ENCODE assay signal across 8 cellular contexts in the genomic region with DNA sequence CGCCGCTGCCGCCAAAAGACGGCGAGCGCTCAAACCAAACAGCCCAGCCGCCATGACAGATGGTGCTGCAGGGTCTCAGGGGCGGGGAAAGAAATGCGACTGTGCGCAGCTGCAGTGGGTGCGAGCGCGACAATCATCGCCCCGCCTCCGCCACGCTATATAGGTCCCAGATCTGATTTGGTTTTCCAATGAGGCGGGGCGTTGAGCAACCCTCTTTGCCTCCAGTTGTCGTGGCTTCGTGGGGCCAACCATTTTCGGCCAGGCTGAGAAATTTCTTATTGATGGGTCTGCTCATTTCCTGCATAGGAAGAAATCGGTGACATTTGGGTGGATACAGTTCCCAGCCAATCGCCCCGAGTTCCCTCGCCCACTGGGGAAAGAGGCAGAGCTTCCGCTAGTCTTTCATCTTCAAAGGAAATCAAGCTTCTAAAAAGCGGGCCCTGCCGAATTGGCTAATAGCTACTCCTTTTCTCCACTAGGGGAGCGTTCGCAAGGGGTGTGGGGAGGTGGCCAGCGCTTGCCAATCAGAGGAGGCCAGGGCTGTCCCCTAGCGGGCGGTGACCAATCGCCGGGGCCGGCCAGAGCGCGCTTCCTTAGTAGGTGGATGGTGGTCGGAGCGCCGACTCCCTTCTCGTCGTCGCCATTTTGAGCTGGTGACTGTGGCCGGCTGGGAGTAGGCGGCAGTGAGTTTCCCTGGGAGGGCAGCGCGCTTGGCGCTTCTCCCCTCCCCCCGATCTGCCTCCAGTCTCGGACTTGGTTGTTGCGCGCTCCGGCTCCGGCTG. TPM values are rescaled to one million over a fixed set of nuclear protein-coding genes. Genes with fewer than 3 reads are reported as not detected.
DNase-seq lines count a peak whose midpoint lies in the region; ATAC-seq, FAIRE-seq and TF ChIP-seq lines count a peak whose summit lies in the region.

TSS of gene NDUFB11 (minus strand) at position 77 of the 782 bp plus-strand sequence. CDS start at position 54, 23 bp downstream.
TSS of gene RBM10 (plus strand) at position 596 of the 782 bp plus-strand sequence. CDS start 2,261 bp downstream, outside the sequence.

- peaks cover 3 to 45% (median 16%) of the 10 kb centered on the region in 4 donors for H3K4me1 Mint-ChIP-seq in CD4-positive, CD25-positive, alpha-beta regulatory T cell

- CTCF ChIA-PET in HepG2 (lab: Yijun Ruan, JAX; ENCODE audit: low intra/inter-chr PET ratio, low total read pairs): no interaction called here

- POLR2A ChIA-PET in HepG2 (lab: Yijun Ruan, JAX): interaction anchor here (0.6 to 2.0 kb wide), 12 partner anchors 10 to 308 kb away, joined by 3 to 35 read pairs (median 4); partner anchors contain the start of genes RP2 and USP11

- H3K27me3 ChIP-seq in CD4-positive, CD25-positive, alpha-beta regulatory T cell (ENCODE audit: control insufficient read depth, insufficient read depth, low read length): no peaks in the 10 kb centered on the region
- H3K27me3 ChIP-seq in HepG2 (ENCODE audit: control insufficient read depth in 1 of 2, insufficient read depth in 2 of 2, low read length in 2 of 2): no peaks in the 10 kb centered on the region

- peaks cover 48% of the 10 kb centered on the region for H3K79me2 ChIP-seq in HepG2 (ENCODE audit: insufficient read depth, low read length)

- peak; percentile 63 to 88 for TF ChIP-seq POLR2A in HepG2 (IDR thresholded peaks at IDR 0.05; ENCODE audit: insufficient read depth in 1 of 2, low read depth in 2 of 2, low read length in 2 of 2)

- H3K4me3 Mint-ChIP-seq in CD4-positive, CD25-positive, alpha-beta regulatory T cell: peak within 1 kb of the TSS; percentile 95 to 99 (median 97)

- no peaks in the 10 kb centered on the region for H3K9me3 ChIP-seq in CD4-positive, CD25-positive, alpha-beta regulatory T cell (ENCODE audit: control insufficient read depth in 2 of 2, low read length in 2 of 2)
- H3K9me3 ChIP-seq in HepG2 (ENCODE audit: low read length): no peaks in the 10 kb centered on the region

- H3K4me2 ChIP-seq in HepG2 (ENCODE audit: low read depth, low read length): peak within 1 kb of the TSS; percentile 93

- peak; percentile 63 for TF ChIP-seq CTCF in HepG2 (CRISPR knock-in tag; IDR thresholded peaks at IDR 0.05)

- H3K4me1 ChIP-seq in CD4-positive, CD25-positive, alpha-beta regulatory T cell (ENCODE audit: control insufficient read depth, insufficient read depth, low read length, poor library complexity, severe bottlenecking): peaks cover 12% of the 10 kb centered on the region
- peaks cover 20% of the 10 kb centered on the region for H3K4me1 ChIP-seq in HepG2 (ENCODE audit: insufficient read depth, low read length)

- no peak within 1 kb of the TSS for H2AFZ ChIP-seq in HepG2 (ENCODE audit: low read length)

- peak; percentile 88 for FAIRE-seq in HepG2 (lab: Jason Lieb, UNC)

- peak within 1 kb of the TSS; percentile 87 for H3K4me3 ChIP-seq in CD4-positive, CD25-positive, alpha-beta regulatory T cell (ENCODE audit: low read depth, low read length)
- peak within 1 kb of the TSS; percentile 66 to 83 (median 76) for H3K4me3 ChIP-seq in HepG2 (replicated peaks in 1 of 3; ENCODE audit: insufficient read depth in 1 of 3, low read depth in 2 of 3, low read length in 3 of 3)

- BruUV-seq in HepG2 (replicated peaks; lab: Mats Ljungman, UMichigan): no TSS peak

- H3K36me3 ChIP-seq in CD4-positive, CD25-positive, alpha-beta regulatory T cell (ENCODE audit: control insufficient read depth, insufficient read depth, low read length): peaks cover 10% of the 10 kb centered on the region
- peaks cover 1 to 7% of the 10 kb centered on the region in 2 experiments; a peak in 3 of 5 replicates for H3K36me3 ChIP-seq in HepG2 (replicated peaks in 1 of 2; ENCODE audit: control insufficient read depth in 1 of 2, insufficient read depth in 2 of 2, low read length in 2 of 2)

- peak within 1 kb of the TSS; percentile 92 for H3K27ac ChIP-seq in CD4-positive, CD25-positive, alpha-beta regulatory T cell (ENCODE audit: insufficient read depth, low read length, poor library complexity, severe bottlenecking)
- H3K27ac ChIP-seq in HepG2 (ENCODE audit: extremely low read length, insufficient read depth, low read length): peak within 1 kb of the TSS; percentile 98

- TF ChIP-seq EP300 in HepG2 (IDR thresholded peaks at IDR 0.05; ENCODE audit: low read depth in 2 of 2, low read length in 2 of 2): no peak
- TF ChIP-seq EP300 in HepG2 (CRISPR knock-in tag; IDR thresholded peaks at IDR 0.05; ENCODE audit: borderline replicate concordance): no peak

- in situ Hi-C loops in HepG2 (cut with HindIII; ENCODE audit: extremely low pct_ligation_motif_present, low pct_unique_long_range_greater_than_20kb): no loop called here

- peaks cover 18% of the 10 kb centered on the region; the same call in 1 of the 2 replicates for H4K20me1 ChIP-seq in HepG2 (ENCODE audit: insufficient read depth, low read length)

- intact Hi-C loops in HepG2 (cut with micrococcal nuclease; ENCODE audit: unreplicated experiment): loop anchor here (2.0 kb wide), 1 partner anchor 16 kb away; no protein-coding TSS in a partner anchor

- peak; percentile 86 to 96 (median 89) for DNase-seq in CD4-positive, CD25-positive, alpha-beta regulatory T cell
- DNase-seq in NCI-H748 treated with DMSO at 0.1 percent for 48 hours (lab: John Stamatoyannopoulos, UW) (peak; percentile 85), dedifferentiated amniotic fluid mesenchymal stem cell (ENCODE audit: extremely low spot score) (peak; percentile 92), HepG2 (ENCODE audit: low spot score) (peak; percentile 89)
- peak; percentile 60 to 85 for DNase-seq in activated CD4-positive, alpha-beta T cell treated with anti-CD3 and anti-CD28 coated beads, Interleukin-2, amount 50 U/mL, for 24 hours (ENCODE audit: low read depth in 1 of 2, low spot score in 1 of 2)
- DNase-seq in stimulated activated CD4-positive, alpha-beta T cell treated with anti-CD3 and anti-CD28 coated beads, Interleukin-4, amount 100 ng/mL, for 1 hour: peak; percentile 84

- no peak for TF ChIP-seq RAD21 in HepG2 (CRISPR knock-in tag; IDR thresholded peaks at IDR 0.05)

- peak; percentile 91 to 94 for ATAC-seq in CD4-positive, CD25-positive, alpha-beta regulatory T cell (ENCODE audit: low read depth in 2 of 2)
- ATAC-seq in GM19395 (IDR thresholded peaks at IDR 0.05; ENCODE audit: unreplicated experiment): peak; percentile 88
- peak; percentile 84 for ATAC-seq in HG03565 (IDR thresholded peaks at IDR 0.05; ENCODE audit: unreplicated experiment)
- ATAC-seq in HepG2: peak; percentile 97

- H3K9ac ChIP-seq in HepG2 (ENCODE audit: insufficient read depth, low read depth, low read length): peak within 1 kb of the TSS; percentile 89

- no CpG with 5 or more reads among the region's 56 CpGs for WGBS in HepG2 (ENCODE audit: low lambda C conversion rate)

- peaks cover 0 to 3% (median 1%) of the 10 kb centered on the region in 7 donors for H3K9me3 Mint-ChIP-seq in CD4-positive, CD25-positive, alpha-beta regulatory T cell

- peaks cover 12% of the 10 kb centered on the region for H3K27me3 Mint-ChIP-seq in CD4-positive, CD25-positive, alpha-beta regulatory T cell

- peak within 1 kb of the TSS; percentile 94 to 99 (median 99) for H3K27ac Mint-ChIP-seq in CD4-positive, CD25-positive, alpha-beta regulatory T cell

- H3K36me3 Mint-ChIP-seq in CD4-positive, CD25-positive, alpha-beta regulatory T cell: peaks cover 16% of the 10 kb centered on the region

RNA-seq across cellular contexts. Expression of gene NDUFB11, which starts in this region (rescaled TPM):
- total RNA-seq in CD4-positive, CD25-positive, alpha-beta regulatory T cell: 50.3 TPM
- 100 to 1,000 TPM; 164 to 190 (median 179) TPM for polyA plus RNA-seq in CD4-positive, CD25-positive, alpha-beta regulatory T cell
- total RNA-seq in HepG2 (2016; rRNA removed; fragmentation: Illumina TruSeq; extraction: Trizol): 94.8 and 100 TPM in 2 replicates
- 63.5 and 69.5 TPM in 2 replicates for total RNA-seq in HepG2 (2016; cell fraction: cytosol; rRNA removed; fragmentation: Illumina TruSeq; extraction: Trizol; ENCODE audit: low read depth)
- total RNA-seq in HepG2 (2016; cell fraction: insoluble cytoplasmic fraction; rRNA removed; fragmentation: Illumina TruSeq; extraction: Trizol): 101 and 102 TPM in 2 replicates
- total RNA-seq in HepG2 (2016; cell fraction: membrane; rRNA removed; fragmentation: Illumina TruSeq; extraction: Trizol): 56.7 and 63.8 TPM in 2 replicates
- 50.3 and 51.3 TPM in 2 replicates for total RNA-seq in HepG2 (2016; cell fraction: nucleus; rRNA removed; fragmentation: Illumina TruSeq; extraction: Trizol)
- 46.6 and 53.9 TPM in 2 replicates for polyA plus RNA-seq in HepG2 (2011; rRNA removed)
- 62.7 and 82.8 TPM in 2 replicates for polyA plus RNA-seq in HepG2 (2011; cell fraction: cytosol; rRNA removed)
- 23.0 and 26.5 TPM in 2 replicates for polyA plus RNA-seq in HepG2 (2011; cell fraction: nucleus; rRNA removed)
- polyA plus RNA-seq in HepG2 (2012): 42.6 and 54.4 TPM in 2 replicates
- polyA plus RNA-seq in HepG2 (2016; cell fraction: cytosol; fragmentation: Illumina TruSeq; extraction: Trizol; ENCODE audit: low read depth): 79.8 and 82.5 TPM in 2 replicates
- polyA plus RNA-seq in HepG2 (2016; cell fraction: insoluble cytoplasmic fraction; fragmentation: Illumina TruSeq; extraction: Trizol; ENCODE audit: low read depth): 92.6 and 96.5 TPM in 2 replicates
- 57.9 and 58.0 TPM in 2 replicates for polyA plus RNA-seq in HepG2 (2016; cell fraction: membrane; fragmentation: Illumina TruSeq; extraction: Trizol; ENCODE audit: low read depth)
- 81.9 and 89.2 TPM in 2 replicates for polyA plus RNA-seq in HepG2 (2016; cell fraction: nucleus; fragmentation: Illumina TruSeq; extraction: Trizol; ENCODE audit: insufficient read depth, low read depth)
- polyA minus RNA-seq in HepG2 (2011; rRNA and poly(A)+ RNA removed; ENCODE audit: low replicate concordance): 77.2 and 279 TPM in 2 replicates
- polyA minus RNA-seq in HepG2 (2011; cell fraction: cytosol; rRNA and poly(A)+ RNA removed): 29.8 and 30.6 TPM in 2 replicates
- 7.1 and 9.5 TPM in 2 replicates for polyA minus RNA-seq in HepG2 (2011; cell fraction: nucleus; rRNA and poly(A)+ RNA removed)

RNA-seq across cellular contexts. Expression of gene RBM10, which starts in this region (rescaled TPM):
- 37.6 TPM for total RNA-seq in CD4-positive, CD25-positive, alpha-beta regulatory T cell
- 10 to 100 TPM; 17.9 to 22.6 (median 22.0) TPM for polyA plus RNA-seq in CD4-positive, CD25-positive, alpha-beta regulatory T cell
- total RNA-seq in HepG2 (2016; rRNA removed; fragmentation: Illumina TruSeq; extraction: Trizol): 41.6 and 43.1 TPM in 2 replicates
- total RNA-seq in HepG2 (2016; cell fraction: cytosol; rRNA removed; fragmentation: Illumina TruSeq; extraction: Trizol; ENCODE audit: low read depth): 3.1 and 4.0 TPM in 2 replicates
- total RNA-seq in HepG2 (2016; cell fraction: insoluble cytoplasmic fraction; rRNA removed; fragmentation: Illumina TruSeq; extraction: Trizol): 35.5 and 44.5 TPM in 2 replicates
- 12.2 and 12.8 TPM in 2 replicates for total RNA-seq in HepG2 (2016; cell fraction: membrane; rRNA removed; fragmentation: Illumina TruSeq; extraction: Trizol)
- total RNA-seq in HepG2 (2016; cell fraction: nucleus; rRNA removed; fragmentation: Illumina TruSeq; extraction: Trizol): 22.5 and 26.2 TPM in 2 replicates
- 15.8 and 15.9 TPM in 2 replicates for polyA plus RNA-seq in HepG2 (2011; rRNA removed)
- 10.4 and 16.9 TPM in 2 replicates for polyA plus RNA-seq in HepG2 (2011; cell fraction: cytosol; rRNA removed)
- polyA plus RNA-seq in HepG2 (2011; cell fraction: nucleus; rRNA removed): 45.1 and 59.0 TPM in 2 replicates
- 14.1 and 15.9 TPM in 2 replicates for polyA plus RNA-seq in HepG2 (2012)
- polyA plus RNA-seq in HepG2 (2016; cell fraction: cytosol; fragmentation: Illumina TruSeq; extraction: Trizol; ENCODE audit: low read depth): 2.7 and 3.4 TPM in 2 replicates
- 29.5 and 39.2 TPM in 2 replicates for polyA plus RNA-seq in HepG2 (2016; cell fraction: insoluble cytoplasmic fraction; fragmentation: Illumina TruSeq; extraction: Trizol; ENCODE audit: low read depth)
- polyA plus RNA-seq in HepG2 (2016; cell fraction: membrane; fragmentation: Illumina TruSeq; extraction: Trizol; ENCODE audit: low read depth): 6.9 and 7.3 TPM in 2 replicates
- polyA plus RNA-seq in HepG2 (2016; cell fraction: nucleus; fragmentation: Illumina TruSeq; extraction: Trizol; ENCODE audit: insufficient read depth, low read depth): 49.1 and 54.4 TPM in 2 replicates
- polyA minus RNA-seq in HepG2 (2011; rRNA and poly(A)+ RNA removed; ENCODE audit: low replicate concordance): 24.6 and 41.4 TPM in 2 replicates
- polyA minus RNA-seq in HepG2 (2011; cell fraction: cytosol; rRNA and poly(A)+ RNA removed): 10.8 and 15.2 TPM in 2 replicates
- 9.4 and 10.0 TPM in 2 replicates for polyA minus RNA-seq in HepG2 (2011; cell fraction: nucleus; rRNA and poly(A)+ RNA removed)

Comparison
In these comparisons a context has a peak if more than half of its experiments do, and no peak if none do; other contexts are left out.
1. Peak in every context shown above with its lines: DNase-seq, ATAC-seq, H3K4me3 ChIP-seq and H3K27ac ChIP-seq.